In genomic region chr6:131963063-131963462, GRCh38 we compare ENCODE assay signal across 35 cellular contexts. TPM values are rescaled to one million over a fixed set of nuclear protein-coding genes. Genes with fewer than 3 reads are reported as not detected.
"Had no signal": no experiment of that assay in that cellular context is flagged by ENCODE, and none has a peak within 500 bp of the region (broad histone marks: within the 10 kb centered on the region; RNA-seq: fewer than 3 reads in every experiment).

No MANE protein-coding gene starts in this region.

- H3K36me3 ChIP-seq: adrenal gland, brain microvascular endothelial cell, breast epithelium had no signal

- H3K27me3 ChIP-seq: adrenal gland, body of pancreas, brain microvascular endothelial cell, breast epithelium had no signal

- DNase-seq: activated B cell treated with CpG ODN at 0.5 μM for 24 hours; activated CD4-positive, alpha-beta memory T cell treated with anti-CD3 and anti-CD28 coated beads for 36 hours; activated CD4-positive, alpha-beta T cell treated with anti-CD3 and anti-CD28 coated beads for 4 hours; activated CD4-positive, alpha-beta T cell treated with anti-CD3 and anti-CD28 coated beads, Interleukin-2, amount 10 ng/mL, durations not matched to agents 24 days and 14 days; activated CD4-positive, alpha-beta T cell treated with anti-CD3 and anti-CD28 coated beads, Interleukin-2, amount 50 U/mL, for 1 hour; activated CD4-positive, alpha-beta T cell treated with anti-CD3 and anti-CD28 coated beads, Interleukin-2, amount 50 U/mL, for 4 hours; activated CD4-positive, CD25-positive, alpha-beta regulatory T cell treated with anti-CD3 and anti-CD28 coated beads, Interleukin-2, amount 50 U/mL, for 72 hours; activated CD8-positive, alpha-beta memory T cell treated with anti-CD3 and anti-CD28 coated beads, Interleukin-2, amount 50 U/mL, for 4 hours; activated CD8-positive, alpha-beta T cell treated with anti-CD3 and anti-CD28 coated beads for 36 hours; activated effector memory CD4-positive, alpha-beta T cell treated with anti-CD3 and anti-CD28 coated beads, Interleukin-2, amount 50 U/mL, for 16 hours; activated gamma-delta T cell treated with Interleukin-2 at 50 U/mL for 16 hours; activated naive CD4-positive, alpha-beta T cell; activated naive CD4-positive, alpha-beta T cell treated with anti-CD3 and anti-CD28 coated beads for 36 hours; activated naive CD4-positive, alpha-beta T cell treated with anti-CD3 and anti-CD28 coated beads, Interleukin-2, amount 50 U/mL, for 16 hours; activated naive CD8-positive, alpha-beta T cell treated with anti-CD3 and anti-CD28 coated beads for 36 hours; activated T-cell treated with anti-CD3 and anti-CD28 coated beads for 4 hours; activated T-cell treated with anti-CD3 and anti-CD28 coated beads, Interleukin-2, amount 50 U/mL, for 1 hour; activated T-cell treated with anti-CD3 and anti-CD28 coated beads, Interleukin-2, amount 50 U/mL, for 4 hours; activated T-cell treated with anti-CD3 and anti-CD28 coated beads, Interleukin-2, amount 50 U/mL, for 72 hours; adrenal gland; amniotic stem cell; aorta; body of pancreas; brain microvascular endothelial cell; central memory CD4-positive, alpha-beta T cell; T-helper 1 cell; T-helper 2 cell; T-helper 9 cell had no signal

- H3K4me1 ChIP-seq: adrenal gland, breast epithelium had no signal

- ATAC-seq: activated CD8-positive, alpha-beta T cell treated with anti-CD3 and anti-CD28 coated beads for 36 hours; activated naive CD4-positive, alpha-beta T cell treated with anti-CD3 and anti-CD28 coated beads, Interleukin-2, amount 50 U/mL, for 72 hours; activated T-cell treated with anti-CD3 and anti-CD28 coated beads, Interleukin-2, amount 50 U/mL, for 4 hours; activated T-cell treated with anti-CD3 and anti-CD28 coated beads, Interleukin-2, amount 50 U/mL, for 72 hours; activated T-helper 17 cell treated with anti-CD3 and anti-CD28 coated beads, Interleukin-2, amount 50 U/mL, for 72 hours; body of pancreas had no signal

- H3K9me3 ChIP-seq: adrenal gland, body of pancreas, breast epithelium had no signal

- H3K27ac ChIP-seq: body of pancreas, brain microvascular endothelial cell, breast epithelium, VCaP had no signal

- FAIRE-seq: TTC549 had no signal

- H3K4me3 ChIP-seq: adrenal gland, body of pancreas, breast epithelium had no signal

RNA-seq across cellular contexts. Expression of gene CCN2, which starts 11.9 kb away (rescaled TPM):
- total RNA-seq: activated CD4-positive, alpha-beta memory T cell treated with anti-CD3 and anti-CD28 coated beads for 36 hours; activated CD4-positive, alpha-beta T cell treated with anti-CD3 and anti-CD28 coated beads, Interleukin-2, amount 10 ng/mL, durations not matched to agents 24 days and 14 days; activated CD8-positive, alpha-beta memory T cell treated with anti-CD3 and anti-CD28 coated beads for 36 hours; activated CD8-positive, alpha-beta T cell treated with anti-CD3 and anti-CD28 coated beads for 36 hours; activated naive CD4-positive, alpha-beta T cell treated with anti-CD3 and anti-CD28 coated beads for 36 hours; activated naive CD4-positive, alpha-beta T cell treated with anti-CD3 and anti-CD28 coated beads, Interleukin-2, amount 50 U/mL, for 72 hours; activated naive CD8-positive, alpha-beta T cell treated with anti-CD3 and anti-CD28 coated beads for 36 hours; activated T-cell treated with anti-CD3 and anti-CD28 coated beads, Interleukin-2, amount 50 U/mL, for 72 hours; activated T-helper 1 cell treated with anti-CD3 and anti-CD28 coated beads, Interleukin-12 subunit alpha, Interleukin-12 subunit beta, Interleukin-2, Interleukin-4 antibody, amounts not matched to agents 30 ng/mL and 10 ng/mL and 1 ng/mL, durations not matched to agents 14 hours and 24 hours and 36 hours; activated T-helper 17 cell treated with anti-CD3 and anti-CD28 coated beads, Interleukin-2, amount 50 U/mL, for 72 hours had no signal
